ENCODE assay signal across 9 cellular contexts in the genomic region with DNA sequence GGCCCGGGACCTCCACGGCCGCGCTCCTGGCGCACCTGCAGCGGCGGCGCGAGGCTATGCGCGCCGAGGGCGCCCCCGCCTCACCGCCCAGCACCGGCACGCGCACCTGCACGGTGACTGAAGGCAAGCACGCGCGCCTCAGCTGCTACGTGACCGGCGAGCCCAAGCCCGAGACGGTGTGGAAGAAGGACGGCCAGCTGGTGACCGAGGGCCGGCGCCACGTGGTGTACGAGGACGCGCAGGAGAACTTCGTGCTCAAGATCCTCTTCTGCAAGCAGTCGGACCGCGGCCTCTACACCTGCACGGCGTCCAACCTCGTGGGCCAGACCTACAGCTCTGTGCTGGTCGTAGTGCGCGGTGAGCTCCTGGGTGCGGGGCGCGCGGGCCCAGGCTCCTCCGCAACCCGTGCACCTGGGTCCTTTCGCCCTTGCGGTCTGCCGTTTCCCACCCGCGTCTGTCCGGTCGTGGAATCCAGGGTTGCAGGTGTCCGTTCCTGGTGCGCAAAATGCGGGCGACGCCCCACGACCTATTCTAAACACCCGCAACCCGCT. TPM values are rescaled to one million over a fixed set of nuclear protein-coding genes. Genes with fewer than 3 reads are reported as not detected.
A peak's percentile ranks its signal among the peaks of the same experiment; 100 is the strongest.
DNase-seq lines count a peak whose midpoint lies in the region; ATAC-seq, FAIRE-seq and TF ChIP-seq lines count a peak whose summit lies in the region.
"Had no signal": no experiment of that assay in that cellular context is flagged by ENCODE, and none has a peak within 500 bp of the region (broad histone marks: within the 10 kb centered on the region; RNA-seq: fewer than 3 reads in every experiment).

No MANE protein-coding gene starts in this region.

- H3K27me3 ChIP-seq in astrocyte (ENCODE audit: insufficient read depth, low read length) (peaks cover 7% of the 10 kb centered on the region), left lung (peaks cover 0 to 31% of the 10 kb centered on the region in 2 donors), testis (no peaks in the 10 kb centered on the region)

- POLR2A ChIA-PET in activated CD8-positive, alpha-beta T cell treated with anti-CD3 and anti-CD28 coated beads for 36 hours (lab: Charles Lee), result no interaction called here
- POLR2A ChIA-PET in activated CD8-positive, alpha-beta T cell treated with anti-CD3 and anti-CD28 coated beads, Interleukin-2, amount 10 ng/mL, durations not matched to agents 7 days and 5 days (lab: Charles Lee), result interaction anchor here (1.0 to 1.8 kb wide), 2 partner anchors 48 to 193 kb away, joined by 3 to 6 read pairs; no protein-coding TSS in a partner anchor

- no peaks in the 10 kb centered on the region for H4K20me1 ChIP-seq in astrocyte (ENCODE audit: insufficient read depth, low read length)

- no peak overlapping the region for H3K9ac ChIP-seq in astrocyte (ENCODE audit: low read length)

- no peaks in the 10 kb centered on the region for H3K4me1 ChIP-seq in astrocyte (ENCODE audit: insufficient read depth, low read length)
- H3K4me1 ChIP-seq in left lung, result peaks cover 0 to 16% of the 10 kb centered on the region in 2 donors
- no peaks in the 10 kb centered on the region for H3K4me1 ChIP-seq in testis

- no peaks in the 10 kb centered on the region for H3K79me2 ChIP-seq in astrocyte (ENCODE audit: insufficient read depth, low read length)

- no peaks in the 10 kb centered on the region for H3K9me3 ChIP-seq in astrocyte (ENCODE audit: insufficient read depth, low read depth, low read length)
- H3K9me3 ChIP-seq in left lung, result no peaks in the 10 kb centered on the region
- H3K9me3 ChIP-seq in testis, result no peaks in the 10 kb centered on the region

- TF ChIP-seq POLR2A in testis (IDR thresholded peaks at IDR 0.05), result no peak

- peak overlapping the region; percentile 83 for H3K4me3 Mint-ChIP-seq in activated CD8-positive, alpha-beta T cell treated with anti-CD3 and anti-CD28 coated beads for 36 hours
- H3K4me3 Mint-ChIP-seq in activated CD8-positive, alpha-beta T cell treated with anti-CD3 and anti-CD28 coated beads, Interleukin-2, amount 10 ng/mL, durations not matched to agents 7 days and 5 days, result no peak overlapping the region
- H3K4me3 Mint-ChIP-seq in astrocyte (ENCODE audit: unreplicated experiment), result no peak overlapping the region

- no peaks in the 10 kb centered on the region for H3K9me3 Mint-ChIP-seq in activated CD8-positive, alpha-beta T cell treated with anti-CD3 and anti-CD28 coated beads for 36 hours
- no peaks in the 10 kb centered on the region for H3K9me3 Mint-ChIP-seq in activated CD8-positive, alpha-beta T cell treated with anti-CD3 and anti-CD28 coated beads, Interleukin-2, amount 10 ng/mL, durations not matched to agents 7 days and 5 days (ENCODE audit: insufficient read depth)
- H3K9me3 Mint-ChIP-seq in astrocyte (ENCODE audit: unreplicated experiment), result no peaks in the 10 kb centered on the region

- H3K4me3 ChIP-seq in astrocyte (ENCODE audit: insufficient read depth, low read depth, low read length) (no peak overlapping the region), left lung (peak overlapping the region; percentile 39 to 52), testis (peak overlapping the region; percentile 41 to 55)

- no peak overlapping the region for H3K27ac Mint-ChIP-seq in activated CD8-positive, alpha-beta T cell treated with anti-CD3 and anti-CD28 coated beads for 36 hours
- H3K27ac Mint-ChIP-seq in activated CD8-positive, alpha-beta T cell treated with anti-CD3 and anti-CD28 coated beads, Interleukin-2, amount 10 ng/mL, durations not matched to agents 7 days and 5 days, result no peak overlapping the region
- H3K27ac Mint-ChIP-seq in astrocyte (ENCODE audit: unreplicated experiment), result no peak overlapping the region

- H3K27ac ChIP-seq in astrocyte (ENCODE audit: low read depth, low read length) (no peak overlapping the region), left lung (no peak overlapping the region), testis (no peak overlapping the region), substantia nigra (ENCODE audit: low read depth, low read length, poor library complexity, severe bottlenecking) (no peak overlapping the region)

- H3K36me3 ChIP-seq in astrocyte (ENCODE audit: insufficient read depth, low read length), result no peaks in the 10 kb centered on the region
- no peaks in the 10 kb centered on the region for H3K36me3 ChIP-seq in left lung
- H3K36me3 ChIP-seq in testis (ENCODE audit: low read depth, missing control alignments), result no peaks in the 10 kb centered on the region

- H3K27me3 Mint-ChIP-seq in activated CD8-positive, alpha-beta T cell treated with anti-CD3 and anti-CD28 coated beads for 36 hours, result no peaks in the 10 kb centered on the region
- no peaks in the 10 kb centered on the region for H3K27me3 Mint-ChIP-seq in activated CD8-positive, alpha-beta T cell treated with anti-CD3 and anti-CD28 coated beads, Interleukin-2, amount 10 ng/mL, durations not matched to agents 7 days and 5 days (ENCODE audit: low read depth)
- peaks cover 12% of the 10 kb centered on the region for H3K27me3 Mint-ChIP-seq in astrocyte (ENCODE audit: low read depth, unreplicated experiment)

- CTCF ChIA-PET in activated CD8-positive, alpha-beta T cell treated with anti-CD3 and anti-CD28 coated beads for 36 hours (lab: Charles Lee), result interaction anchor here (1.1 kb wide), 1 partner anchor 76 kb away, joined by 3 read pairs; no protein-coding TSS in a partner anchor
- CTCF ChIA-PET in activated CD8-positive, alpha-beta T cell treated with anti-CD3 and anti-CD28 coated beads, Interleukin-2, amount 10 ng/mL, durations not matched to agents 7 days and 5 days (lab: Charles Lee), result no interaction called here

- no peak for TF ChIP-seq CTCF in activated CD8-positive, alpha-beta T cell treated with anti-CD3 and anti-CD28 coated beads for 36 hours (IDR thresholded peaks at IDR 0.05)
- no peak for TF ChIP-seq CTCF in astrocyte (IDR thresholded peaks at IDR 0.05; ENCODE audit: insufficient read depth, low read depth, low read length)
- TF ChIP-seq CTCF in left lung (IDR thresholded peaks at IDR 0.05), result no peak
- no peak for TF ChIP-seq CTCF in testis (IDR thresholded peaks at IDR 0.05)

- intact Hi-C loops in activated CD8-positive, alpha-beta T cell treated with anti-CD3 and anti-CD28 coated beads for 36 hours (cut with micrococcal nuclease), result no loop called here
- intact Hi-C loops in left lung (cut with DNase I) (no loop called here), testis (cut with DNase I; ENCODE audit: low total_unique reads) (no loop called here)

- WGBS in testis, 2 donors, result 20 to 37% methylated on average over 1 to 65 of the region's 66 CpGs

- peak overlapping the region; percentile 18 for H2AFZ ChIP-seq in astrocyte (ENCODE audit: low read depth, low read length)

- FAIRE-seq in astrocyte (lab: Jason Lieb, UNC), result no peak
- FAIRE-seq: H54 had no signal

- H3K4me2 ChIP-seq in astrocyte (ENCODE audit: low read length), result peak overlapping the region; percentile 89

- ATAC-seq in activated CD8-positive, alpha-beta T cell treated with anti-CD3 and anti-CD28 coated beads for 36 hours, result no peak
- ATAC-seq in activated CD8-positive, alpha-beta T cell treated with anti-CD3 and anti-CD28 coated beads, Interleukin-2, amount 10 ng/mL, durations not matched to agents 7 days and 5 days, result no peak
- ATAC-seq in left lung, result no peak
- no peak for ATAC-seq in GM21529 (IDR thresholded peaks at IDR 0.05; ENCODE audit: unreplicated experiment)

- peaks cover 5% of the 10 kb centered on the region for H3K4me1 Mint-ChIP-seq in activated CD8-positive, alpha-beta T cell treated with anti-CD3 and anti-CD28 coated beads for 36 hours (ENCODE audit: low read depth)
- peaks cover 6% of the 10 kb centered on the region for H3K4me1 Mint-ChIP-seq in activated CD8-positive, alpha-beta T cell treated with anti-CD3 and anti-CD28 coated beads, Interleukin-2, amount 10 ng/mL, durations not matched to agents 7 days and 5 days (ENCODE audit: low read depth)
- H3K4me1 Mint-ChIP-seq in astrocyte (ENCODE audit: low read depth, unreplicated experiment), result no peaks in the 10 kb centered on the region

- H3K36me3 Mint-ChIP-seq in activated CD8-positive, alpha-beta T cell treated with anti-CD3 and anti-CD28 coated beads for 36 hours (ENCODE audit: low read depth), result no peaks in the 10 kb centered on the region
- H3K36me3 Mint-ChIP-seq in activated CD8-positive, alpha-beta T cell treated with anti-CD3 and anti-CD28 coated beads, Interleukin-2, amount 10 ng/mL, durations not matched to agents 7 days and 5 days (ENCODE audit: low read depth), result no peaks in the 10 kb centered on the region
- peaks cover 3% of the 10 kb centered on the region for H3K36me3 Mint-ChIP-seq in astrocyte (ENCODE audit: low read depth, unreplicated experiment)

- no peak for DNase-seq in activated CD8-positive, alpha-beta T cell treated with anti-CD3 and anti-CD28 coated beads for 36 hours
- DNase-seq in activated CD8-positive, alpha-beta T cell treated with anti-CD3 and anti-CD28 coated beads, Interleukin-2, amount 10 ng/mL, durations not matched to agents 7 days and 5 days, result no peak
- DNase-seq in astrocyte (ENCODE audit: low read depth) (no peak), left lung (peak in 1 of 2 donors; percentile 77), testis (no peak), substantia nigra (lab: John Stamatoyannopoulos, UW) (no peak), NCI-H510A treated with DMSO at 0.1 percent for 48 hours (lab: John Stamatoyannopoulos, UW) (no peak)

RNA-seq across cellular contexts. Expression of gene OBSCN, which starts 4.6 kb away (rescaled TPM):
- 10 to 100 TPM; 21.6 to 23.7 TPM for total RNA-seq in activated CD8-positive, alpha-beta T cell treated with anti-CD3 and anti-CD28 coated beads for 36 hours
- total RNA-seq in activated CD8-positive, alpha-beta T cell treated with anti-CD3 and anti-CD28 coated beads, Interleukin-2, amount 10 ng/mL, durations not matched to agents 7 days and 5 days, result 10 to 100 TPM; 12.3 to 14.4 TPM
- total RNA-seq in astrocyte (11.1 and 17.5 TPM in 2 replicates), left lung (10 to 100 TPM; 20.3 to 21.2 TPM), testis (10 to 100 TPM; 28.6 to 30.0 TPM)
- 8.3 TPM for polyA plus RNA-seq in testis (ENCODE audit: insufficient read depth, low read depth, low replicate concordance)

RNA-seq across cellular contexts. Expression of gene IBA57, which starts 46.9 kb away (rescaled TPM):
- 10 to 100 TPM in 1 of 2 experiments, 1 to 10 TPM in 1; 9.7 to 10.8 TPM for total RNA-seq in activated CD8-positive, alpha-beta T cell treated with anti-CD3 and anti-CD28 coated beads for 36 hours
- 1 to 10 TPM; 7.5 to 8.9 TPM for total RNA-seq in activated CD8-positive, alpha-beta T cell treated with anti-CD3 and anti-CD28 coated beads, Interleukin-2, amount 10 ng/mL, durations not matched to agents 7 days and 5 days
- total RNA-seq in astrocyte (3.8 and 4.9 TPM in 2 replicates), left lung (10 to 100 TPM; 13.2 to 13.5 TPM), testis (10 to 100 TPM; 16.0 to 23.2 TPM)
- 21.0 TPM for polyA plus RNA-seq in testis (ENCODE audit: insufficient read depth, low read depth, low replicate concordance)
